ENCODE assay signal across 8 cellular contexts in genomic region chr9:2158111-2158610, GRCh38.
DNase-seq lines count a peak whose midpoint lies in the region; ATAC-seq, FAIRE-seq and TF ChIP-seq lines count a peak whose summit lies in the region.

No MANE protein-coding gene starts in this region.

- ATAC-seq in GM19395 (IDR thresholded peaks at IDR 0.05; ENCODE audit: unreplicated experiment) (peak; percentile 65), HG03520 (IDR thresholded peaks at IDR 0.05; ENCODE audit: unreplicated experiment) (peak; percentile 41), left ventricle myocardium superior (peak; percentile 64)

- peaks cover 0 to 4% (median 0%) of the 10 kb centered on the region in 7 donors for H3K9me3 Mint-ChIP-seq in CD14-positive monocyte

- H3K27me3 Mint-ChIP-seq in CD14-positive monocyte (ENCODE audit: low read depth in 3 of 3), result no peaks in the 10 kb centered on the region

- no peak for TF ChIP-seq CTCF in CD14-positive monocyte (IDR thresholded peaks at IDR 0.05)

- H3K4me1 Mint-ChIP-seq in CD14-positive monocyte, result peaks cover 74% of the 10 kb centered on the region

- peak overlapping the region; percentile 70 to 90 (median 87) for H3K27ac Mint-ChIP-seq in CD14-positive monocyte

- intact Hi-C loops in CD14-positive monocyte (cut with micrococcal nuclease), result loop anchor here in 1 of 2 donors (10.0 kb wide), 1 partner anchor 87 kb away; no protein-coding TSS in a partner anchor
- intact Hi-C loops in left ventricle myocardium superior (cut with micrococcal nuclease), result no loop called here

- DNase-seq in CD14-positive monocyte (ENCODE audit: low spot score), result no peak
- peak; percentile 48 for DNase-seq in RCC 7860 (ENCODE audit: low spot score)
- peak; percentile 88 for DNase-seq in amniotic epithelial cell (ENCODE audit: low read depth)
- DNase-seq in left ventricle myocardium superior, result peak; percentile 51
- peak; percentile 49 for DNase-seq in putamen (ENCODE audit: low spot score)
- DNase-seq in cortex of kidney (lab: John Stamatoyannopoulos, UW), result no peak

- peaks cover 8 to 15% of the 10 kb centered on the region in 2 donors for H3K36me3 Mint-ChIP-seq in CD14-positive monocyte

- peak overlapping the region; percentile 78 to 91 for H3K4me3 Mint-ChIP-seq in CD14-positive monocyte

- peak; percentile 52 for FAIRE-seq in RCC 7860 (lab: Jason Lieb, UNC)

Comparison
In these comparisons a context has a peak if more than half of its experiments do, and no peak if none do; other contexts are left out.
1. DNase-seq: peak in RCC 7860 (single experiment), amniotic epithelial cell (single experiment), left ventricle myocardium superior (single experiment) and putamen (single experiment); none in CD14-positive monocyte (single experiment) and cortex of kidney (single experiment).
2. Peak in every context shown above with its lines, with median percentiles within 50 percentile points of each other: ATAC-seq.